In the genomic region with DNA sequence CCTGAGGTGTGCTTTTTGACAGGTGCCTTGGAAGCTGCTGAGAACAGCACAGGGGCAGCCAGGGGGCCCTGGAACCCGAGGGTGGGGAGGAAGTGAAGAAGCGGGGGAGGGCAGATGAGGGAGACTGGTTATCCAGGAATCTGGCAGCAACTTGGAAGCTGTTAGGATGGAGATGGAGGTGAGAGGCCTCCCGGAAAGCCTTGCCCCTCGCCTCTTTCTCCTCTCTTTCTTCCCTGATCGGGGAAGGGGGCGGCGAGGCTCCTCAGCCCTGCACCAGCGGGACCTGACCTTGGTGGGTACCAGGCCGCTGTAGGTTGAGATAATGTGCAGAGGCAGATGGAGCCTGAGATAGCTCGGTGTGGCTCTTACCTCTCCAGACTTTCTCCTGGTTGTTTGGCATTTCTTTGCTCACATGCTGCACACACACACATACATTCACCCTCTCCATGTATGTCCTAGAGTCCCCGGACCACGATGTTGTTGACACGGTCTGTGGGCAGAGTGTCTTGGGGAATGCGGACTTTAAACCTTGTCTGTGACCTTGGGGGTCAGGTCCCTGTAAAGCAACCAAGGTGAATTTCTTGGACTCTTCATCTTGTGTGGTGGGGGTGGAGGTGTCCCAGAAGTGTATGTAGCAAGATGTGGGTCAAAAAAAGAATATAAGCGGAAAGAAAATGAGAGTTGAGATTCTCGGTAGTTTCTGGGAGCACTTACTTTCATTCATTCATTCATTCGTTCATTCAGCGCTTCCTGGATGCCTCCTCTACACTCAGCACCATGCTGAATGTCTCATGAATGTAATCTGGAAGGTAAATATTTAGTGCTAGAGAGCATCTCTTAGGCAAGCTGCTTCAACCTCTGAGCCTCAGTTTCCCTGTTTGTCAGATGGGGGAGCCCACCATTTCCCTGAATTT, we compare ENCODE assay signal across 9 cellular contexts. TPM values are rescaled to one million over a fixed set of nuclear protein-coding genes. Genes with fewer than 3 reads are reported as not detected.
DNase-seq lines count a peak whose midpoint lies in the region; ATAC-seq and TF ChIP-seq lines count a peak whose summit lies in the region.
"Had no signal": no experiment of that assay in that cellular context is flagged by ENCODE, and none has a peak within 500 bp of the region (broad histone marks: within the 10 kb centered on the region; RNA-seq: fewer than 3 reads in every experiment).

No MANE protein-coding gene starts in this region.

- TF ChIP-seq CTCF in HFFc6 (IDR thresholded peaks at IDR 0.05) (no peak), MCF 10A (IDR thresholded peaks at IDR 0.05; ENCODE audit: unreplicated experiment) (no peak), lung (IDR thresholded peaks at IDR 0.05; ENCODE audit: control extremely low read depth, extremely low read depth) (no peak), left ventricle myocardium inferior (IDR thresholded peaks at IDR 0.05; ENCODE audit: borderline replicate concordance) (no peak)

- H3K27ac Mint-ChIP-seq in HFFc6, result no peak overlapping the region
- H3K27ac Mint-ChIP-seq in MCF 10A (ENCODE audit: low read depth, unreplicated experiment), result peak overlapping the region; percentile 81
- H3K27ac Mint-ChIP-seq: T-helper 1 cell treated with Interleukin-12 subunit alpha and Interleukin-12 subunit beta and Interleukin-4 antibody, amounts not matched to agents 30 μg/mL and 1 μg/mL, for 36 hours had no signal

- H3K27ac ChIP-seq in ACC112 (ENCODE audit: low read depth, low read length), result no peak overlapping the region
- peak overlapping the region in 1 of 2 donors; percentile 17 for H3K27ac ChIP-seq in lung (ENCODE audit: low read depth in 1 of 2, low read length in 1 of 2)
- no peak overlapping the region for H3K27ac ChIP-seq in left ventricle myocardium inferior (replicated peaks)

- H3K4me1 ChIP-seq in ACC112 (ENCODE audit: control insufficient read depth, insufficient read depth, low read length, unreplicated experiment) (peaks cover 14% of the 10 kb centered on the region), lung (ENCODE audit: control insufficient read depth in 2 of 2, insufficient read depth in 2 of 2, low read length in 2 of 2) (peaks cover 0 to 7% of the 10 kb centered on the region in 2 donors), left ventricle myocardium inferior (peaks cover 11% of the 10 kb centered on the region)

- H3K4me3 Mint-ChIP-seq in HFFc6 (peak overlapping the region; percentile 76), MCF 10A (ENCODE audit: unreplicated experiment) (peak overlapping the region; percentile 82)
- H3K4me3 Mint-ChIP-seq: T-helper 1 cell treated with Interleukin-12 subunit alpha and Interleukin-12 subunit beta and Interleukin-4 antibody, amounts not matched to agents 30 μg/mL and 1 μg/mL, for 36 hours had no signal

- H3K9me3 Mint-ChIP-seq in HFFc6, result no peaks in the 10 kb centered on the region
- H3K9me3 Mint-ChIP-seq in MCF 10A (ENCODE audit: unreplicated experiment), result no peaks in the 10 kb centered on the region
- H3K9me3 Mint-ChIP-seq: T-helper 1 cell treated with Interleukin-12 subunit alpha and Interleukin-12 subunit beta and Interleukin-4 antibody, amounts not matched to agents 30 μg/mL and 1 μg/mL, for 36 hours had no signal

- POLR2A ChIA-PET in MCF 10A (lab: Yijun Ruan, JAX), result interaction anchor here (0.6 to 6.6 kb wide), 18 partner anchors 8 to 354 kb away, joined by 3 to 44 read pairs (median 4); no protein-coding TSS in a partner anchor

- H3K27me3 ChIP-seq in ACC112 (ENCODE audit: insufficient read depth, low read length), result no peaks in the 10 kb centered on the region
- H3K27me3 ChIP-seq in lung (ENCODE audit: control insufficient read depth, insufficient read depth), result no peaks in the 10 kb centered on the region
- H3K27me3 ChIP-seq in left ventricle myocardium inferior (ENCODE audit: low read depth), result peaks cover 59% of the 10 kb centered on the region

- no peak for DNase-seq in HFFc6
- DNase-seq in MCF 10A (ENCODE audit: unreplicated experiment), result peak; percentile 27
- no peak for DNase-seq in lung (ENCODE audit: low spot score)
- no peak for DNase-seq in RKO (ENCODE audit: low spot score)
- DNase-seq in left ventricle myocardium inferior, result no peak
- DNase-seq in superior temporal gyrus (ENCODE audit: extremely low spot score), result no peak

- no peaks in the 10 kb centered on the region for H3K9me3 ChIP-seq in lung (ENCODE audit: control insufficient read depth in 2 of 2, insufficient read depth in 1 of 2, low read length in 1 of 2)
- no peaks in the 10 kb centered on the region for H3K9me3 ChIP-seq in left ventricle myocardium inferior (replicated peaks)

- H3K79me2 ChIP-seq in ACC112 (ENCODE audit: control insufficient read depth, insufficient read depth, low read length, unreplicated experiment), result peaks cover 5% of the 10 kb centered on the region

- CTCF ChIA-PET in MCF 10A (lab: Yijun Ruan, JAX), result interaction anchor here (0.6 to 4.7 kb wide), 25 partner anchors 11 to 660 kb away, joined by 3 to 37 read pairs (median 7); partner anchors contain the start of gene RARS1

- no peak overlapping the region for H2AFZ ChIP-seq in ACC112 (ENCODE audit: low read length, unreplicated experiment)

- H3K36me3 ChIP-seq in ACC112 (ENCODE audit: insufficient read depth, low read length) (no peaks in the 10 kb centered on the region), lung (ENCODE audit: control insufficient read depth in 2 of 2, insufficient read depth in 2 of 2, low read length in 2 of 2) (no peaks in the 10 kb centered on the region), left ventricle myocardium inferior (no peaks in the 10 kb centered on the region)

- intact Hi-C loops in MCF 10A (cut with micrococcal nuclease), result loop anchor here (2.0 to 10.0 kb wide), 3 partner anchors 34 to 282 kb away; partner anchors contain the start of gene PANK3
- intact Hi-C loops in left ventricle myocardium inferior (cut with micrococcal nuclease), result no loop called here

- 57 to 71% methylated on average over 17 to 18 of the region's 18 CpGs for WGBS in lung, 2 donors

- TSS peak; percentile 16 for BruUV-seq in MCF 10A (replicated peaks; lab: Mats Ljungman, UMichigan)

- no peaks in the 10 kb centered on the region; the same call in 1 of the 2 replicates for H3K27me3 Mint-ChIP-seq in HFFc6 (ENCODE audit: insufficient read depth)
- no peaks in the 10 kb centered on the region for H3K27me3 Mint-ChIP-seq in MCF 10A (ENCODE audit: insufficient read depth, unreplicated experiment)

- ATAC-seq in lung (ENCODE audit: insufficient read depth, low FRiP score) (no peak), HG03280 (IDR thresholded peaks at IDR 0.05; ENCODE audit: unreplicated experiment) (no peak)

- peak overlapping the region; percentile 83 for H3K4me3 ChIP-seq in ACC112 (ENCODE audit: low read depth, low read length)
- peak overlapping the region; percentile 34 for H3K4me3 ChIP-seq in lung
- no peak overlapping the region for H3K4me3 ChIP-seq in left ventricle myocardium inferior

- H3K36me3 Mint-ChIP-seq in HFFc6 (ENCODE audit: low read depth) (no peaks in the 10 kb centered on the region), MCF 10A (ENCODE audit: insufficient read depth, unreplicated experiment) (peaks cover 7% of the 10 kb centered on the region)

- H3K4me1 Mint-ChIP-seq in HFFc6 (ENCODE audit: low read depth) (peaks cover 36% of the 10 kb centered on the region), MCF 10A (ENCODE audit: insufficient read depth, unreplicated experiment) (peaks cover 47% of the 10 kb centered on the region)

RNA-seq across cellular contexts. Expression of gene WWC1, which starts 1.6 kb away (rescaled TPM):
- total RNA-seq in HFFc6 (2021; fragmentation: NEBNext Ultra II Directional; extraction: Animal tissue kit (Norgen Biotek cat#: 25700)), result 1 to 10 TPM; 3.3 to 8.4 (median 7.2) TPM
- total RNA-seq in MCF 10A (2022), result 27.8 and 47.0 TPM in 2 replicates
- 10 to 100 TPM; 48.4 to 60.8 TPM for total RNA-seq in lung
- polyA plus RNA-seq in lung, result 10 to 100 TPM; 51.6 to 77.0 TPM
- 2.2 TPM for total RNA-seq in left ventricle myocardium inferior
